Comparison of ENCODE assay signal across 8 cellular contexts in the genomic region with DNA sequence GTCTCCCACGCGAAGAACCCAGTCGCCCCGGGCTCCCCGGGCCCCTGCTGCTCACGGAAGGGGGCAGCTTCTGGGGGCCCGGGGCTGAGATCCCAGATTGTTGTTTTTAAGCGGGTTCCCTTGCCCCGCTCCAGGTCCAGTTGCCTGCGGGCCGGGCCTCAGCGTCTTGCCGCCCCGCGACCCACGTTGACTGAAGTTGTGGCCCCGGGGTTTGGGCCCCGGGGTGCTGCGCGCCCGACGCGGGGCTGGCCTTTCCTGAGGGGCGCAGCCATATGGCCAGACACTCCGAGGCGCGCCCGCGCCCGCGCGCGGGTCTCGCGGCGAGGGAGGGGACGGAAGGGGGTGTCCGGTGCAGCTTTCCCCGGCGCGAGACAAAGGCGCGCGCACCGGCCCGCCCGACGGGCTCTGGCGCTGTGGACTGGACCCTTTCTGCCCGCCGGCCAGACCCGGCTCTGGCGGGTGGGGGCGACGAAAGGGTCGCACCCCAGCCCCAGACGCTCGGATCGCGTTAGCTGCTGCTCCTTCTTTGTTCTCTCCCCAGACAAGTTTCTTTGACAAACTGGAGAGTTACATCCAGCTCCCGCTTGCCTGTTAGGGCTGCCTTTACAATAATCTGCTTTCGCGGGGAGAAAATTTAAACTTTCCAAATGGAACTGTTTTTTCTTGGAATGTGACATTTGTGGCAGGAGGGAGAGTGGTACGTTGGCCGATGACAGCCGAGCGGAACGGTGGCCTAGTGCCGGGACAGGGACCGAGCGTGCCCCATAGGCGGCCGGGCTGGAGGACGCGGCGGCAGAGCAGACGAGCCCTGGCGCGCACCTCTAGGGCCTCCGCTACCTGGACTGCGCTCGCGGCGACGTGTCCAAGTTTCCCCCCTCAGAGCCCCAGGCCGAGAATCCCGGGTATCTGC. TPM values are rescaled to one million over a fixed set of nuclear protein-coding genes. Genes with fewer than 3 reads are reported as not detected.
DNase-seq lines count a peak whose midpoint lies in the region; ATAC-seq and TF ChIP-seq lines count a peak whose summit lies in the region.

No MANE protein-coding gene starts in this region.

- peaks cover 9% of the 10 kb centered on the region for H3K4me1 Mint-ChIP-seq in T-helper 2 cell treated with Interferon-gamma antibody and Interleukin-4, amounts not matched to agents 5 μg/mL and 100 μg/mL, for 36 hours (ENCODE audit: low read depth)
- peaks cover 6% of the 10 kb centered on the region for H3K4me1 Mint-ChIP-seq in activated T-helper 2 cell treated with anti-CD3 and anti-CD28 coated beads, Interferon-gamma antibody, Interleukin-2, Interleukin-4, amounts not matched to agents 10 μg/mL and 5 μg/mL and 100 μg/mL, durations not matched to agents 14 hours and 24 hours and 36 hours (ENCODE audit: low read depth)

- no peaks in the 10 kb centered on the region for H3K36me3 ChIP-seq in ovary

- no peak for TF ChIP-seq EP300 in ovary (IDR thresholded peaks at IDR 0.05)

- H3K9me3 ChIP-seq in ovary = no peaks in the 10 kb centered on the region

- H3K27ac Mint-ChIP-seq in T-helper 2 cell treated with Interferon-gamma antibody and Interleukin-4, amounts not matched to agents 5 μg/mL and 100 μg/mL, for 36 hours = no peak overlapping the region
- H3K27ac Mint-ChIP-seq in activated T-helper 2 cell treated with anti-CD3 and anti-CD28 coated beads, Interferon-gamma antibody, Interleukin-2, Interleukin-4, amounts not matched to agents 10 μg/mL and 5 μg/mL and 100 μg/mL, durations not matched to agents 14 hours and 24 hours and 36 hours = no peak overlapping the region

- peak in 1 of 3 donors; percentile 11 for TF ChIP-seq CTCF in ovary (IDR thresholded peaks at IDR 0.05)

- H3K27ac ChIP-seq in ovary = peak overlapping the region; percentile 47 to 60

- peaks cover 54% of the 10 kb centered on the region for H3K27me3 Mint-ChIP-seq in T-helper 2 cell treated with Interferon-gamma antibody and Interleukin-4, amounts not matched to agents 5 μg/mL and 100 μg/mL, for 36 hours (ENCODE audit: low read depth)
- H3K27me3 Mint-ChIP-seq in activated T-helper 2 cell treated with anti-CD3 and anti-CD28 coated beads, Interferon-gamma antibody, Interleukin-2, Interleukin-4, amounts not matched to agents 10 μg/mL and 5 μg/mL and 100 μg/mL, durations not matched to agents 14 hours and 24 hours and 36 hours (ENCODE audit: low read depth) = peaks cover 47% of the 10 kb centered on the region

- no peaks in the 10 kb centered on the region for H3K9me3 Mint-ChIP-seq in T-helper 2 cell treated with Interferon-gamma antibody and Interleukin-4, amounts not matched to agents 5 μg/mL and 100 μg/mL, for 36 hours
- H3K9me3 Mint-ChIP-seq in activated T-helper 2 cell treated with anti-CD3 and anti-CD28 coated beads, Interferon-gamma antibody, Interleukin-2, Interleukin-4, amounts not matched to agents 10 μg/mL and 5 μg/mL and 100 μg/mL, durations not matched to agents 14 hours and 24 hours and 36 hours = no peaks in the 10 kb centered on the region

- peak; percentile 36 for ATAC-seq in HG03460 (IDR thresholded peaks at IDR 0.05; ENCODE audit: unreplicated experiment)
- peak; percentile 80 for ATAC-seq in Right ventricle myocardium superior (ENCODE audit: poor library complexity)

- no peak for DNase-seq in T-helper 2 cell treated with Interferon-gamma antibody and Interleukin-4, amounts not matched to agents 5 μg/mL and 100 μg/mL, for 36 hours (ENCODE audit: low spot score)
- DNase-seq in T-helper 2 cell = no peak
- DNase-seq in activated T-helper 2 cell treated with anti-CD3 and anti-CD28 coated beads, Interferon-gamma antibody, Interleukin-2, Interleukin-4, amounts not matched to agents 10 μg/mL and 5 μg/mL and 100 μg/mL, durations not matched to agents 14 hours and 24 hours and 36 hours (ENCODE audit: low spot score) = no peak
- DNase-seq in Right ventricle myocardium superior = peak; percentile 59
- DNase-seq in ovary = peak; percentile 28 to 67 (median 51)
- no peak for DNase-seq in stimulated activated CD4-positive, alpha-beta T cell treated with anti-CD3 and anti-CD28 coated beads, Interleukin-12 subunit alpha, Interleukin-12 subunit beta, amount 100 ng/mL, for 4 hours
- DNase-seq in RPMI8226 = no peak

- no peak for TF ChIP-seq POLR2A in ovary (IDR thresholded peaks at IDR 0.05)

- 0 to 1% (median 1%) methylated on average over 55 to 87 of the region's 87 CpGs for WGBS in ovary, 3 donors

- H3K4me3 ChIP-seq in ovary = peak overlapping the region; percentile 90

- peak overlapping the region; percentile 82 for H3K4me3 Mint-ChIP-seq in T-helper 2 cell treated with Interferon-gamma antibody and Interleukin-4, amounts not matched to agents 5 μg/mL and 100 μg/mL, for 36 hours
- peak overlapping the region; percentile 76 for H3K4me3 Mint-ChIP-seq in activated T-helper 2 cell treated with anti-CD3 and anti-CD28 coated beads, Interferon-gamma antibody, Interleukin-2, Interleukin-4, amounts not matched to agents 10 μg/mL and 5 μg/mL and 100 μg/mL, durations not matched to agents 14 hours and 24 hours and 36 hours (ENCODE audit: low read depth)

- H3K4me1 ChIP-seq in ovary (ENCODE audit: insufficient read depth) = peaks cover 2% of the 10 kb centered on the region

- no peaks in the 10 kb centered on the region for H3K36me3 Mint-ChIP-seq in T-helper 2 cell treated with Interferon-gamma antibody and Interleukin-4, amounts not matched to agents 5 μg/mL and 100 μg/mL, for 36 hours (ENCODE audit: low read depth)
- no peaks in the 10 kb centered on the region for H3K36me3 Mint-ChIP-seq in activated T-helper 2 cell treated with anti-CD3 and anti-CD28 coated beads, Interferon-gamma antibody, Interleukin-2, Interleukin-4, amounts not matched to agents 10 μg/mL and 5 μg/mL and 100 μg/mL, durations not matched to agents 14 hours and 24 hours and 36 hours (ENCODE audit: low read depth)

- intact Hi-C loops in activated T-helper 2 cell treated with anti-CD3 and anti-CD28 coated beads, Interferon-gamma antibody, Interleukin-2, Interleukin-4, amounts not matched to agents 10 μg/mL and 5 μg/mL and 100 μg/mL, durations not matched to agents 14 hours and 24 hours and 36 hours (cut with micrococcal nuclease) = loop anchor here (10.0 kb wide), 2 partner anchors 144 to 224 kb away; a partner anchor contains a TSS
- intact Hi-C loops in Right ventricle myocardium superior (cut with DNase I) (loop anchor here (10.0 kb wide), 2 partner anchors 126 to 144 kb away; no protein-coding TSS in a partner anchor), ovary (cut with DNase I) (no loop called here)

- H3K27me3 ChIP-seq in ovary = no peaks in the 10 kb centered on the region

RNA-seq across cellular contexts. Expression of a gene that starts 0.7 kb away (rescaled TPM):
- total RNA-seq in activated T-helper 2 cell treated with anti-CD3 and anti-CD28 coated beads, Interferon-gamma antibody, Interleukin-2, Interleukin-4, amounts not matched to agents 10 μg/mL and 5 μg/mL and 100 μg/mL, durations not matched to agents 14 hours and 24 hours and 36 hours = 4.8 and 5.9 TPM in 2 replicates
- total RNA-seq in Right ventricle myocardium superior (45.5 TPM), ovary (10 to 100 TPM in 6 of 7 donors, 1 to 10 TPM in 1; 8.7 to 20.8 (median 13.6) TPM)
- 10 to 100 TPM in 1 of 2 donors, 1 to 10 TPM in 1; 5.4 to 24.8 TPM for polyA plus RNA-seq in ovary

Comparison
In these comparisons a context has a peak if more than half of its experiments do, and no peak if none do; other contexts are left out.
1. DNase-seq: peak in Right ventricle myocardium superior (single experiment) and ovary (5 of 5); none in T-helper 2 cell treated with Interferon-gamma antibody and Interleukin-4, amounts not matched to agents 5 μg/mL and 100 μg/mL, for 36 hours (single experiment), T-helper 2 cell (0 of 5), activated T-helper 2 cell treated with anti-CD3 and anti-CD28 coated beads, Interferon-gamma antibody, Interleukin-2, Interleukin-4, amounts not matched to agents 10 μg/mL and 5 μg/mL and 100 μg/mL, durations not matched to agents 14 hours and 24 hours and 36 hours (single experiment), stimulated activated CD4-positive, alpha-beta T cell treated with anti-CD3 and anti-CD28 coated beads, Interleukin-12 subunit alpha, Interleukin-12 subunit beta, amount 100 ng/mL, for 4 hours (single experiment) and RPMI8226 (single experiment).
2. intact Hi-C loops: an anchor here in activated T-helper 2 cell treated with anti-CD3 and anti-CD28 coated beads, Interferon-gamma antibody, Interleukin-2, Interleukin-4, amounts not matched to agents 10 μg/mL and 5 μg/mL and 100 μg/mL, durations not matched to agents 14 hours and 24 hours and 36 hours (10.0 kb wide) and Right ventricle myocardium superior (10.0 kb wide); none called in ovary.